22 cellular contexts compared by ENCODE assay signal in genomic region chr16:87334611-87335305, GRCh38.
"Had no signal": no experiment of that assay in that cellular context is flagged by ENCODE, and none has a peak within 500 bp of the region (broad histone marks: within the 10 kb centered on the region; RNA-seq: fewer than 3 reads in every experiment).

No MANE protein-coding gene starts in this region.

- H3K4me1 ChIP-seq: lower lobe of right lung, neural progenitor cell, parathyroid adenoma, prostate gland, right lobe of liver had no signal

- H3K27ac Mint-ChIP-seq: memory B cell; neural progenitor cell; stimulated activated naive B cell treated with anti-CD40 and anti-IgM and Interleukin-4, amounts not matched to agents 10 μg/mL and 1 μg/mL and 100 μg/mL, for 72 hours; type B pancreatic cell had no signal

- H3K27me3 Mint-ChIP-seq: memory B cell; natural killer cell treated with Interleukin-12 subunit alpha and Interleukin-12 subunit beta and Interleukin-15 and Interleukin-18, amount 100 ng/mL, for 72 hours; stimulated activated naive B cell treated with anti-CD40 and anti-IgM and Interleukin-4, amounts not matched to agents 10 μg/mL and 1 μg/mL and 100 μg/mL, for 72 hours; stimulated activated naive CD8-positive, alpha-beta T cell treated with anti-CD3 and anti-CD28 coated beads, Interleukin-15, amount 100 ng/mL, for 72 hours; type B pancreatic cell had no signal

- H3K9ac ChIP-seq: neural progenitor cell, parathyroid adenoma had no signal

- H3K36me3 ChIP-seq: neural progenitor cell had no signal

- H3K27me3 ChIP-seq: dorsolateral prefrontal cortex, heart right ventricle, neural progenitor cell, right lobe of liver, thyroid gland had no signal

- DNase-seq: cortex of kidney; dorsolateral prefrontal cortex; effector CD8-positive, alpha-beta T cell; foreskin melanocyte; lower lobe of right lung; midbrain; occipital lobe; stimulated activated CD4-positive, alpha-beta T cell treated with anti-CD3 and anti-CD28 coated beads, Interleukin-15, amount 100 ng/mL, for 24 hours; stimulated activated CD4-positive, alpha-beta T cell treated with anti-CD3 and anti-CD28 coated beads, Interleukin-1b, Interleukin-23, amount 100 ng/mL, for 48 hours; stimulated activated CD4-positive, alpha-beta T cell treated with anti-CD3 and anti-CD28 coated beads, Interleukin-4, amount 100 ng/mL, for 24 hours; stimulated activated naive B cell treated with anti-CD40 and anti-IgM and Interleukin-4, amounts not matched to agents 10 μg/mL and 1 μg/mL and 100 μg/mL, for 72 hours; stimulated activated naive CD8-positive, alpha-beta T cell treated with anti-CD3 and anti-CD28 coated beads, Interleukin-15, amount 100 ng/mL, for 72 hours; thyroid gland had no signal

- H3K4me3 Mint-ChIP-seq: memory B cell; natural killer cell treated with Interleukin-12 subunit alpha and Interleukin-12 subunit beta and Interleukin-15 and Interleukin-18, amount 100 ng/mL, for 72 hours; neural progenitor cell; stimulated activated naive B cell treated with anti-CD40 and anti-IgM and Interleukin-4, amounts not matched to agents 10 μg/mL and 1 μg/mL and 100 μg/mL, for 72 hours; stimulated activated naive CD8-positive, alpha-beta T cell treated with anti-CD3 and anti-CD28 coated beads, Interleukin-15, amount 100 ng/mL, for 72 hours; type B pancreatic cell had no signal

- FAIRE-seq: islet of Langerhans had no signal

- H3K9me3 ChIP-seq: heart right ventricle, lower lobe of right lung, prostate gland, right lobe of liver, thyroid gland had no signal

- H3K4me3 ChIP-seq: dorsolateral prefrontal cortex, heart right ventricle, lower lobe of right lung, neural progenitor cell, prostate gland, right lobe of liver, thyroid gland had no signal

- H3K4me1 Mint-ChIP-seq: neural progenitor cell had no signal

- H3K36me3 Mint-ChIP-seq: natural killer cell treated with Interleukin-12 subunit alpha and Interleukin-12 subunit beta and Interleukin-15 and Interleukin-18, amount 100 ng/mL, for 72 hours had no signal

- H3K27ac ChIP-seq: heart right ventricle, lower lobe of right lung, neural progenitor cell, parathyroid adenoma, prostate gland, right lobe of liver, thyroid gland had no signal

- ATAC-seq: natural killer cell treated with Interleukin-12 subunit alpha and Interleukin-12 subunit beta and Interleukin-15 and Interleukin-18, amount 100 ng/mL, for 72 hours; stimulated activated naive B cell treated with anti-CD40 and anti-IgM and Interleukin-4, amounts not matched to agents 10 μg/mL and 1 μg/mL and 100 μg/mL, for 72 hours had no signal
